Comparison of ENCODE assay signal across 8 cellular contexts in genomic region chr3:178084938-178085816, GRCh38.
A peak's percentile ranks its signal among the peaks of the same experiment; 100 is the strongest.
DNase-seq lines count a peak whose midpoint lies in the region; ATAC-seq lines count a peak whose summit lies in the region.

No MANE protein-coding gene starts in this region.

- H3K4me1 Mint-ChIP-seq in T-helper 1 cell treated with Interleukin-12 subunit alpha and Interleukin-12 subunit beta and Interleukin-4 antibody, amounts not matched to agents 30 μg/mL and 1 μg/mL, for 36 hours (ENCODE audit: low read depth) = peaks cover 11% of the 10 kb centered on the region

- no peaks in the 10 kb centered on the region for H3K27me3 Mint-ChIP-seq in T-helper 1 cell treated with Interleukin-12 subunit alpha and Interleukin-12 subunit beta and Interleukin-4 antibody, amounts not matched to agents 30 μg/mL and 1 μg/mL, for 36 hours (ENCODE audit: low read depth)

- H3K36me3 Mint-ChIP-seq in T-helper 1 cell treated with Interleukin-12 subunit alpha and Interleukin-12 subunit beta and Interleukin-4 antibody, amounts not matched to agents 30 μg/mL and 1 μg/mL, for 36 hours (ENCODE audit: low read depth) = peaks cover 1% of the 10 kb centered on the region

- no peak for ATAC-seq in GM18870 (IDR thresholded peaks at IDR 0.05; ENCODE audit: unreplicated experiment)

- DNase-seq in AG08396 (ENCODE audit: low spot score) (peak; percentile 79), NCI-H1092 (lab: John Stamatoyannopoulos, UW) (peak; percentile 93), medulla oblongata (ENCODE audit: extremely low spot score) (peak; percentile 93), SW 1271 (lab: John Stamatoyannopoulos, UW) (no peak)
- DNase-seq in effector CD8-positive, alpha-beta T cell (lab: John Stamatoyannopoulos, UW) = peak; percentile 1
- peak; percentile 1 to 2 for DNase-seq in stimulated activated CD8-positive, alpha-beta memory T cell treated with anti-CD3 and anti-CD28 coated beads, Interleukin-15, amount 100 ng/mL, for 48 hours (ENCODE audit: low read depth in 2 of 2)

- H3K4me3 Mint-ChIP-seq in T-helper 1 cell treated with Interleukin-12 subunit alpha and Interleukin-12 subunit beta and Interleukin-4 antibody, amounts not matched to agents 30 μg/mL and 1 μg/mL, for 36 hours = peak overlapping the region; percentile 38

- peak overlapping the region; percentile 6 for H3K27ac Mint-ChIP-seq in T-helper 1 cell treated with Interleukin-12 subunit alpha and Interleukin-12 subunit beta and Interleukin-4 antibody, amounts not matched to agents 30 μg/mL and 1 μg/mL, for 36 hours

- no peaks in the 10 kb centered on the region for H3K9me3 Mint-ChIP-seq in T-helper 1 cell treated with Interleukin-12 subunit alpha and Interleukin-12 subunit beta and Interleukin-4 antibody, amounts not matched to agents 30 μg/mL and 1 μg/mL, for 36 hours

Comparison
In these comparisons a context has a peak if more than half of its experiments do, and no peak if none do; other contexts are left out.
1. DNase-seq: peak in AG08396 (single experiment), NCI-H1092 (single experiment), effector CD8-positive, alpha-beta T cell (single experiment), medulla oblongata (single experiment) and stimulated activated CD8-positive, alpha-beta memory T cell treated with anti-CD3 and anti-CD28 coated beads, Interleukin-15, amount 100 ng/mL, for 48 hours (2 of 2); none in SW 1271 (0 of 2).